Comparison of ENCODE assay signal across 19 cellular contexts in genomic region chr3:185649414-185649813, GRCh38.
"Had no signal": no experiment of that assay in that cellular context is flagged by ENCODE, and none has a peak within 500 bp of the region (broad histone marks: within the 10 kb centered on the region; RNA-seq: fewer than 3 reads in every experiment).

No MANE protein-coding gene starts in this region.

- H3K4me3 ChIP-seq: pancreas, skin epidermis, tibial nerve, vagina had no signal

- H3K9me3 ChIP-seq: pancreas, tibial nerve, vagina had no signal

- H3K27me3 ChIP-seq: pancreas, tibial nerve, vagina had no signal

- ATAC-seq: activated CD8-positive, alpha-beta T cell treated with anti-CD3 and anti-CD28 coated beads, Interleukin-2, amount 10 ng/mL, durations not matched to agents 7 days and 5 days; activated naive CD4-positive, alpha-beta T cell treated with anti-CD3 and anti-CD28 coated beads, Interleukin-2, amount 50 U/mL, for 72 hours; activated T-cell treated with anti-CD3 and anti-CD28 coated beads, Interleukin-2, amount 50 U/mL, for 72 hours; esophagus mucosa; pancreas; T-helper 17 cell; WTC11 had no signal

- DNase-seq: activated CD4-positive, alpha-beta T cell treated with anti-CD3 and anti-CD28 coated beads for 48 hours; activated CD8-positive, alpha-beta memory T cell treated with anti-CD3 and anti-CD28 coated beads, Interleukin-2, amount 50 U/mL, for 48 hours; activated CD8-positive, alpha-beta T cell treated with anti-CD3 and anti-CD28 coated beads, Interleukin-2, amount 10 ng/mL, durations not matched to agents 7 days and 5 days; activated gamma-delta T cell; activated T-cell treated with anti-CD3 and anti-CD28 coated beads, Interleukin-2, amount 50 U/mL, for 72 hours; foreskin fibroblast; hippocampal formation; pancreas; stimulated activated CD4-positive, alpha-beta T cell treated with anti-CD3 and anti-CD28 coated beads, Interleukin-15, amount 100 ng/mL, for 24 hours; stimulated activated CD4-positive, alpha-beta T cell treated with anti-CD3 and anti-CD28 coated beads, Interleukin-4, amount 100 ng/mL, for 1 hour; stimulated activated naive CD4-positive, alpha-beta T cell; substantia nigra; T-helper 17 cell had no signal

- H3K4me1 ChIP-seq: pancreas, vagina had no signal

- H3K36me3 ChIP-seq: pancreas had no signal

- H3K27ac ChIP-seq: pancreas, skin epidermis, vagina had no signal
